ENCODE assay signal across 15 cellular contexts in genomic region chr1:51621841-51622454, GRCh38. TPM values are rescaled to one million over a fixed set of nuclear protein-coding genes. Genes with fewer than 3 reads are reported as not detected.
DNase-seq lines count a peak whose midpoint lies in the region; ATAC-seq and TF ChIP-seq lines count a peak whose summit lies in the region.
"Had no signal": no experiment of that assay in that cellular context is flagged by ENCODE, and none has a peak within 500 bp of the region (broad histone marks: within the 10 kb centered on the region; RNA-seq: fewer than 3 reads in every experiment).

No MANE protein-coding gene starts in this region.

- BruUV-seq in MCF 10A (replicated peaks; lab: Mats Ljungman, UMichigan) = no TSS peak

- DNase-seq in left ventricle myocardium inferior (no peak), left ventricle myocardium superior (no peak), MCF 10A (ENCODE audit: unreplicated experiment) (no peak), NCI-H510A treated with DMSO at 0.1 percent for 48 hours (lab: John Stamatoyannopoulos, UW) (no peak), BE2C (no peak), NK-92 (lab: John Stamatoyannopoulos, UW; ENCODE audit: unreplicated experiment) (no peak), hypothalamus (lab: John Stamatoyannopoulos, UW) (no peak)
- DNase-seq in naive thymus-derived CD8-positive, alpha-beta T cell = no peak
- DNase-seq: activated CD4-positive, CD25-positive, alpha-beta regulatory T cell; activated gamma-delta T cell treated with Interleukin-2 at 50 U/mL for 16 hours; NCI-H1417 treated with DMSO at 0.1 percent for 48 hours; small intestine had no signal

- intact Hi-C loops in left ventricle myocardium inferior (cut with micrococcal nuclease) = no loop called here
- intact Hi-C loops in left ventricle myocardium superior (cut with micrococcal nuclease) = loop anchor here (10.0 kb wide), 2 partner anchors 113 to 143 kb away; no protein-coding TSS in a partner anchor
- intact Hi-C loops in MCF 10A (cut with micrococcal nuclease) = no loop called here

- peaks cover 86% of the 10 kb centered on the region for H3K4me1 ChIP-seq in left ventricle myocardium inferior
- H3K4me1 ChIP-seq in BE2C = no peaks in the 10 kb centered on the region

- H3K9me3 ChIP-seq in left ventricle myocardium inferior (replicated peaks) (no peaks in the 10 kb centered on the region), BE2C (no peaks in the 10 kb centered on the region)

- CTCF ChIA-PET in MCF 10A (lab: Yijun Ruan, JAX) = interaction anchor here (0.7 to 1.4 kb wide), 3 partner anchors 10 to 147 kb away, joined by 3 to 5 read pairs (median 5); no protein-coding TSS in a partner anchor

- H3K4me3 Mint-ChIP-seq in MCF 10A (ENCODE audit: unreplicated experiment) = no peak overlapping the region
- no peak overlapping the region for H3K4me3 Mint-ChIP-seq in naive thymus-derived CD8-positive, alpha-beta T cell
- H3K4me3 Mint-ChIP-seq: memory B cell; stimulated activated naive CD8-positive, alpha-beta T cell treated with anti-CD3 and anti-CD28 coated beads, Interleukin-15, Interleukin-2, amounts not matched to agents 100 ng/mL and 50 ng/mL, for 24 hours had no signal

- peaks cover 6% of the 10 kb centered on the region for H3K36me3 Mint-ChIP-seq in MCF 10A (ENCODE audit: insufficient read depth, unreplicated experiment)
- peaks cover 0 to 13% (median 1%) of the 10 kb centered on the region in 3 donors for H3K36me3 Mint-ChIP-seq in naive thymus-derived CD8-positive, alpha-beta T cell

- H3K9me3 Mint-ChIP-seq in MCF 10A (ENCODE audit: unreplicated experiment) = no peaks in the 10 kb centered on the region
- H3K9me3 Mint-ChIP-seq in naive thymus-derived CD8-positive, alpha-beta T cell = no peaks in the 10 kb centered on the region
- H3K9me3 Mint-ChIP-seq: memory B cell; stimulated activated naive CD8-positive, alpha-beta T cell treated with anti-CD3 and anti-CD28 coated beads, Interleukin-15, Interleukin-2, amounts not matched to agents 100 ng/mL and 50 ng/mL, for 24 hours had no signal

- H3K4me3 ChIP-seq in left ventricle myocardium inferior (no peak overlapping the region), BE2C (ENCODE audit: low read depth, low read length) (no peak overlapping the region)

- H3K27ac Mint-ChIP-seq in MCF 10A (ENCODE audit: low read depth, unreplicated experiment) = peak overlapping the region; percentile 47
- H3K27ac Mint-ChIP-seq in naive thymus-derived CD8-positive, alpha-beta T cell = peak overlapping the region in 6 of 10 donors; percentile 3 to 80 (median 34)
- H3K27ac Mint-ChIP-seq: memory B cell; stimulated activated naive CD8-positive, alpha-beta T cell treated with anti-CD3 and anti-CD28 coated beads, Interleukin-15, Interleukin-2, amounts not matched to agents 100 ng/mL and 50 ng/mL, for 24 hours had no signal

- POLR2A ChIA-PET in MCF 10A (lab: Yijun Ruan, JAX) = interaction anchor here (0.5 to 2.0 kb wide), 11 partner anchors 8 to 136 kb away, joined by 3 to 6 read pairs (median 3); no protein-coding TSS in a partner anchor
- POLR2A ChIA-PET in naive thymus-derived CD8-positive, alpha-beta T cell (lab: Charles Lee) = no interaction called here

- H3K36me3 ChIP-seq in left ventricle myocardium inferior (no peaks in the 10 kb centered on the region), BE2C (no peaks in the 10 kb centered on the region)

- H3K27me3 ChIP-seq in left ventricle myocardium inferior (ENCODE audit: low read depth) = no peaks in the 10 kb centered on the region
- no peaks in the 10 kb centered on the region for H3K27me3 ChIP-seq in BE2C

- TF ChIP-seq CTCF in left ventricle myocardium inferior (IDR thresholded peaks at IDR 0.05; ENCODE audit: borderline replicate concordance) (no peak), MCF 10A (IDR thresholded peaks at IDR 0.05; ENCODE audit: unreplicated experiment) (no peak), BE2C (IDR thresholded peaks at IDR 0.05; ENCODE audit: low read depth, low read length) (no peak)

- no peak for ATAC-seq in left ventricle myocardium superior
- ATAC-seq in naive thymus-derived CD8-positive, alpha-beta T cell = no peak

- no peaks in the 10 kb centered on the region for H3K27me3 Mint-ChIP-seq in MCF 10A (ENCODE audit: insufficient read depth, unreplicated experiment)
- H3K27me3 Mint-ChIP-seq in naive thymus-derived CD8-positive, alpha-beta T cell = no peaks in the 10 kb centered on the region
- H3K27me3 Mint-ChIP-seq: memory B cell; stimulated activated naive CD8-positive, alpha-beta T cell treated with anti-CD3 and anti-CD28 coated beads, Interleukin-15, Interleukin-2, amounts not matched to agents 100 ng/mL and 50 ng/mL, for 24 hours had no signal

- peaks cover 36% of the 10 kb centered on the region for H3K4me1 Mint-ChIP-seq in MCF 10A (ENCODE audit: insufficient read depth, unreplicated experiment)
- peaks cover 30 to 58% (median 54%) of the 10 kb centered on the region in 4 donors for H3K4me1 Mint-ChIP-seq in naive thymus-derived CD8-positive, alpha-beta T cell

- H3K27ac ChIP-seq in left ventricle myocardium inferior (replicated peaks) = peak overlapping the region; percentile 59
- H3K27ac ChIP-seq: HL-60 had no signal

RNA-seq across cellular contexts. Expression of gene OSBPL9, which starts 5.1 kb away (rescaled TPM):
- total RNA-seq in left ventricle myocardium inferior (55.8 TPM), left ventricle myocardium superior (52.3 TPM), MCF 10A (2022) (51.7 and 60.4 TPM in 2 replicates)
- total RNA-seq in naive thymus-derived CD8-positive, alpha-beta T cell = 10 to 100 TPM; 56.9 to 58.2 TPM
- polyA plus RNA-seq in naive thymus-derived CD8-positive, alpha-beta T cell = 10 to 100 TPM; 46.8 to 53.3 (median 47.4) TPM
- 20.4 TPM for polyA plus RNA-seq in BE2C (2012; ENCODE audit: insufficient read depth, insufficient read length, low read depth)
